Comparison of ENCODE assay signal across 8 cellular contexts in genomic region chr1:96723372-96723771, GRCh38. TPM values are rescaled to one million over a fixed set of nuclear protein-coding genes. Genes with fewer than 3 reads are reported as not detected.
A peak's percentile ranks its signal among the peaks of the same experiment; 100 is the strongest.
DNase-seq lines count a peak whose midpoint lies in the region; ATAC-seq and TF ChIP-seq lines count a peak whose summit lies in the region.

No MANE protein-coding gene starts in this region.

- WGBS in endodermal cell (ENCODE audit: insufficient coverage in 1 of 2, insufficient read length in 1 of 2), 2 experiments = 84% methylated on average over 4 of the region's 4 CpGs; no CpG with 5 or more reads in 1 of the 2 experiments

- H3K4me1 ChIP-seq in OCI-LY3 (ENCODE audit: low read length) (peaks cover 19% of the 10 kb centered on the region), endodermal cell (ENCODE audit: control insufficient read depth, insufficient read depth, low read length) (no peaks in the 10 kb centered on the region)

- H3K36me3 Mint-ChIP-seq in Calu3 (ENCODE audit: insufficient read depth, unreplicated experiment) = peaks cover 48% of the 10 kb centered on the region
- H3K36me3 Mint-ChIP-seq in endodermal cell (ENCODE audit: low read depth) = peaks cover 47% of the 10 kb centered on the region
- peaks cover 24% of the 10 kb centered on the region for H3K36me3 Mint-ChIP-seq in osteocyte (ENCODE audit: unreplicated experiment)

- DNase-seq in Calu3 = no peak
- no peak for DNase-seq in endodermal cell
- DNase-seq in osteocyte (ENCODE audit: extremely low spot score, unreplicated experiment) = no peak
- no peak for DNase-seq in NCI-H748 treated with DMSO at 0.1 percent for 48 hours (lab: John Stamatoyannopoulos, UW)
- DNase-seq in GM10248 (ENCODE audit: extremely low spot score) = no peak
- DNase-seq in NCI-H1930 (lab: John Stamatoyannopoulos, UW) = no peak

- H3K4me3 ChIP-seq in OCI-LY3 (ENCODE audit: low read length) = peak overlapping the region; percentile 96
- H3K4me3 ChIP-seq in endodermal cell (ENCODE audit: low read length) = peak overlapping the region; percentile 92

- H3K27ac Mint-ChIP-seq in Calu3 (ENCODE audit: unreplicated experiment) (peak overlapping the region; percentile 92), endodermal cell (peak overlapping the region; percentile 97), osteocyte (ENCODE audit: unreplicated experiment) (peak overlapping the region; percentile 93)

- peak overlapping the region; percentile 89 for H3K4me2 ChIP-seq in OCI-LY3 (ENCODE audit: low read length)

- H3K4me1 Mint-ChIP-seq in Calu3 (ENCODE audit: low read depth, unreplicated experiment) (peaks cover 8% of the 10 kb centered on the region), endodermal cell (peaks cover 16% of the 10 kb centered on the region), osteocyte (ENCODE audit: unreplicated experiment) (peaks cover 42% of the 10 kb centered on the region)

- H3K36me3 ChIP-seq in OCI-LY3 (replicated peaks; ENCODE audit: low read depth, low read length) (peaks cover 11% of the 10 kb centered on the region), endodermal cell (ENCODE audit: control insufficient read depth, insufficient read depth, low read length) (peaks cover 47% of the 10 kb centered on the region)

- H3K27me3 Mint-ChIP-seq in Calu3 (ENCODE audit: unreplicated experiment) (no peaks in the 10 kb centered on the region), endodermal cell (ENCODE audit: insufficient read depth) (no peaks in the 10 kb centered on the region), osteocyte (ENCODE audit: unreplicated experiment) (no peaks in the 10 kb centered on the region)

- intact Hi-C loops in Calu3 (cut with micrococcal nuclease; ENCODE audit: unreplicated experiment) = no loop called here

- H3K9me3 ChIP-seq in OCI-LY3 (ENCODE audit: insufficient read depth, low read length) (no peaks in the 10 kb centered on the region), endodermal cell (ENCODE audit: control insufficient read depth, low read length) (peaks cover 11% of the 10 kb centered on the region)

- peaks cover 56% of the 10 kb centered on the region for H3K79me2 ChIP-seq in OCI-LY3 (ENCODE audit: low read length)

- POLR2A ChIA-PET in GM10248 (lab: Yijun Ruan, JAX) = no interaction called here

- peaks cover 11% of the 10 kb centered on the region; the same call in 1 of the 2 replicates for H4K20me1 ChIP-seq in OCI-LY3 (ENCODE audit: insufficient read depth, low read length)

- peak overlapping the region; percentile 95 for H3K4me3 Mint-ChIP-seq in Calu3 (ENCODE audit: low read depth, unreplicated experiment)
- H3K4me3 Mint-ChIP-seq in endodermal cell = peak overlapping the region; percentile 90
- H3K4me3 Mint-ChIP-seq in osteocyte (ENCODE audit: unreplicated experiment) = peak overlapping the region; percentile 94

- no peaks in the 10 kb centered on the region for H3K27me3 ChIP-seq in OCI-LY3 (ENCODE audit: low read depth, low read length)
- H3K27me3 ChIP-seq in endodermal cell (ENCODE audit: control insufficient read depth, insufficient read depth, low read length, poor library complexity, severe bottlenecking) = no peaks in the 10 kb centered on the region

- no TSS peak for BruUV-seq in Calu3 (replicated peaks; lab: Mats Ljungman, UMichigan)

- no peak overlapping the region for H2AFZ ChIP-seq in OCI-LY3 (ENCODE audit: low read depth, low read length)

- ATAC-seq in HG03196 (IDR thresholded peaks at IDR 0.05; ENCODE audit: unreplicated experiment) = no peak

- CTCF ChIA-PET in Calu3 (lab: Charles Lee) = no interaction called here
- CTCF ChIA-PET in GM10248 (lab: Yijun Ruan, JAX) = interaction anchor here (1.1 kb wide), 1 partner anchor 14 kb away, joined by 3 read pairs; no protein-coding TSS in a partner anchor

- TF ChIP-seq CTCF in Calu3 (IDR thresholded peaks at IDR 0.05; ENCODE audit: unreplicated experiment) (no peak), OCI-LY3 (IDR thresholded peaks at IDR 0.05; ENCODE audit: low read depth, low read length) (no peak), endodermal cell (conservative IDR thresholded peaks at IDR 0.05) (no peak), osteocyte (IDR thresholded peaks at IDR 0.05) (no peak), GM10248 (IDR thresholded peaks at IDR 0.05; ENCODE audit: control extremely low read depth, extremely low read depth, low read depth, missing control alignments) (no peak)

- H3K27ac ChIP-seq in OCI-LY3 (ENCODE audit: low read length) = no peak overlapping the region
- no peak overlapping the region for H3K27ac ChIP-seq in endodermal cell (ENCODE audit: low read depth, low read length)

- H3K9me3 Mint-ChIP-seq in Calu3 (ENCODE audit: low read depth, unreplicated experiment) (no peaks in the 10 kb centered on the region), endodermal cell (peaks cover 4% of the 10 kb centered on the region), osteocyte (ENCODE audit: unreplicated experiment) (peaks cover 8% of the 10 kb centered on the region)

- H3K9ac ChIP-seq in OCI-LY3 (ENCODE audit: low read length) (peak overlapping the region; percentile 79; the same call in 1 of the 2 replicates), endodermal cell (ENCODE audit: extremely low read depth, low read length, poor library complexity, severe bottlenecking) (peak overlapping the region; percentile 96)

RNA-seq across cellular contexts. Expression of gene PTBP2, which starts 1.8 kb away (rescaled TPM):
- 20.7 and 31.0 TPM in 2 replicates for total RNA-seq in Calu3 (2022)
- total RNA-seq in endodermal cell = 10 to 100 TPM; 47.7 to 52.0 TPM
- 56.8 TPM for polyA plus RNA-seq in endodermal cell (2013, experiment 1 of 2)
- 46.0 TPM for polyA plus RNA-seq in endodermal cell (2013, experiment 2 of 2)
- 23.7 and 26.1 TPM in 2 replicates for total RNA-seq in osteocyte
